30 cellular contexts compared by ENCODE assay signal in genomic region chr13:90997951-90998350, GRCh38.
"Had no signal": no experiment of that assay in that cellular context is flagged by ENCODE, and none has a peak within 500 bp of the region (broad histone marks: within the 10 kb centered on the region; RNA-seq: fewer than 3 reads in every experiment).

No MANE protein-coding gene starts in this region.

- H3K4me3 ChIP-seq: ascending aorta, breast epithelium, cardiac muscle cell, colonic mucosa, esophagus squamous epithelium, gastroesophageal sphincter, heart right ventricle, hepatocyte had no signal

- FAIRE-seq: endometrium, endothelial cell of umbilical vein had no signal

- ATAC-seq: activated naive CD4-positive, alpha-beta T cell treated with anti-CD3 and anti-CD28 coated beads, Interleukin-2, amount 50 U/mL, for 72 hours; activated T-cell treated with anti-CD3 and anti-CD28 coated beads, Interleukin-2, amount 50 U/mL, for 72 hours; gastroesophageal sphincter; heart right ventricle; WTC11 had no signal

- H3K36me3 ChIP-seq: ascending aorta, breast epithelium, cardiac muscle cell, colonic mucosa, esophagus squamous epithelium, gastroesophageal sphincter, heart right ventricle had no signal

- H3K9me3 ChIP-seq: ascending aorta, breast epithelium, colonic mucosa, esophagus squamous epithelium, gastroesophageal sphincter, heart right ventricle had no signal

- H3K27me3 ChIP-seq: ascending aorta, breast epithelium, colonic mucosa, esophagus squamous epithelium, gastroesophageal sphincter, hepatocyte had no signal

- H3K4me1 ChIP-seq: ascending aorta, breast epithelium, colonic mucosa, esophagus squamous epithelium, gastroesophageal sphincter, heart right ventricle had no signal

- H3K4me2 ChIP-seq: hepatocyte had no signal

- H2AFZ ChIP-seq: hepatocyte had no signal

- H3K27ac ChIP-seq: ascending aorta, breast epithelium, cardiac muscle cell, colonic mucosa, epithelial cell of prostate, esophagus squamous epithelium, gastroesophageal sphincter, heart right ventricle, hepatocyte had no signal

- DNase-seq: activated CD4-positive, alpha-beta memory T cell treated with anti-CD3 and anti-CD28 coated beads, Interleukin-2, amount 10 ng/mL, durations not matched to agents 7 days and 5 days; activated CD4-positive, alpha-beta T cell treated with anti-CD3 and anti-CD28 coated beads for 1 hour; activated CD4-positive, alpha-beta T cell treated with anti-CD3 and anti-CD28 coated beads for 4 hours; activated CD4-positive, alpha-beta T cell treated with anti-CD3 and anti-CD28 coated beads, Interleukin-2, amount 10 ng/mL, durations not matched to agents 7 days and 5 days; activated CD4-positive, alpha-beta T cell treated with anti-CD3 and anti-CD28 coated beads, Interleukin-2, amount 50 U/mL, for 4 hours; activated CD8-positive, alpha-beta memory T cell treated with anti-CD3 and anti-CD28 coated beads, Interleukin-2, amount 50 U/mL, for 48 hours; activated gamma-delta T cell; activated naive CD4-positive, alpha-beta T cell; activated naive CD4-positive, alpha-beta T cell treated with anti-CD3 and anti-CD28 coated beads, Interleukin-2, amount 10 ng/mL, durations not matched to agents 7 days and 5 days; activated naive CD8-positive, alpha-beta T cell treated with anti-CD3 and anti-CD28 coated beads, Interleukin-2, amount 10 ng/mL, durations not matched to agents 7 days and 5 days; activated T-cell treated with anti-CD3 and anti-CD28 coated beads for 4 hours; activated T-cell treated with anti-CD3 and anti-CD28 coated beads, Interleukin-2, amount 50 U/mL, for 24 hours; activated T-cell treated with anti-CD3 and anti-CD28 coated beads, Interleukin-2, amount 50 U/mL, for 72 hours; central memory CD4-positive, alpha-beta T cell; cerebellar nuclear complex; colonic mucosa; effector CD8-positive, alpha-beta T cell; esophagus squamous epithelium; foreskin melanocyte; heart right ventricle had no signal
